ENCODE assay signal across 8 cellular contexts in the genomic region with DNA sequence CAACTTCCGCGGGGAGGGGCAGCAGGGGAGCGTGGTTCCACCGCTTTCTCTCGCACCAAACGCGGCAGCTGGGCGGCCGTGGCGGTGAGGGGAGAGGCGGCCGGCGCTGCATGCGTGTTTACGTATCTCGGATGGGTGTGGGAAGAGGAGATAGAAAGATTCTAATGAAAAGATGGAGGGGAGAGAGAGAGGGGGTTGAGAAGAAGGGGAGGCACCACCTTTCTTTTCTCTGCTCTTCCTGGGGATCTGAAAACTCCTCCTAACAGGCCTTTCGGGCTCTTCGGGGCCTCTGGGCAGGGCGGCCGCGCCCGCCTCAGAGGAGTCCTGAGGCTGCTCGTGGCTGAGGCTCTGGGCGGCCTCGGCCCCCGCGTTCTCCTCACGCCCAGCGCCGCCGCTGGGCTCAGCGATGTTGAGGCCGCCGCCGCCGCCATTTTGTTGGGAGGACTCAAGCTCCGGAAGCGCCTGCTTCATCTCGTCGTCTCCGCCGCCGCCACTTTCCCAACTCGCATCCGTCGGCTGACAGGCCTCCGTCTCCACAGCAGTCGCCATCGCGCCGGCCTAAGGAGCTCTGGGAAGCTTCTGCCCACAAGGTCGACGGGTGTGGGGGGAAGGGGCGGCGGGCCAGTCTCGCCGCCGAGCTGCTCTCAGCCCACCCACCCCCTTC. TPM values are rescaled to one million over a fixed set of nuclear protein-coding genes. Genes with fewer than 3 reads are reported as not detected.
DNase-seq lines count a peak whose midpoint lies in the region; ATAC-seq and TF ChIP-seq lines count a peak whose summit lies in the region.

No MANE protein-coding gene starts in this region.

- H3K9me2 ChIP-seq in PC-3 (replicated peaks; ENCODE audit: low read length) = no peaks in the 10 kb centered on the region

- peak; percentile 24 for TF ChIP-seq POLR2A in esophagus muscularis mucosa (IDR thresholded peaks at IDR 0.05; ENCODE audit: low read depth)

- peak; percentile 69 for DNase-seq in COLO668 (lab: John Stamatoyannopoulos, UW; ENCODE audit: unreplicated experiment)
- DNase-seq in GM20000 (ENCODE audit: low spot score) = peak; percentile 77
- peak; percentile 69 for DNase-seq in HT1080 (ENCODE audit: low read depth)
- peak; percentile 72 for DNase-seq in PC-3
- peak; percentile 86 for DNase-seq in activated T-cell treated with anti-CD3 and anti-CD28 coated beads, Interleukin-2, amount 50 U/mL, for 48 hours
- peak; percentile 93 for DNase-seq in esophagus muscularis mucosa (ENCODE audit: extremely low spot score)
- DNase-seq in myocyte (ENCODE audit: low read depth) = peak; percentile 86
- DNase-seq in stimulated activated CD8-positive, alpha-beta memory T cell treated with anti-CD3 and anti-CD28 coated beads, Interleukin-7, amount 100 ng/mL, for 4 hours (ENCODE audit: low read depth in 2 of 2) = peak; percentile 65 to 71

- peak overlapping the region; percentile 90 for H3K4me2 ChIP-seq in PC-3 (ENCODE audit: low read length)

- H3K4me3 ChIP-seq in PC-3 (ENCODE audit: low read length) (peak overlapping the region; percentile 82), esophagus muscularis mucosa (peak overlapping the region; percentile 69 to 98 (median 85))

- H3K79me2 ChIP-seq in PC-3 (ENCODE audit: low read length) = peaks cover 52% of the 10 kb centered on the region

- POLR2A ChIA-PET in PC-3 (lab: Charles Lee; ENCODE audit: unreplicated experiment) = interaction anchor here (0.6 to 0.7 kb wide), 9 partner anchors 15 to 1074 kb away, joined by 3 to 8 read pairs (median 3); a partner anchor contains a TSS

- 0 out of 2 replicates have a peak, but pooled peaks cover 6% of the 10 kb centered on the region for H3K36me3 ChIP-seq in PC-3 (ENCODE audit: low read depth, low read length)
- no peaks in the 10 kb centered on the region for H3K36me3 ChIP-seq in esophagus muscularis mucosa

- H3K9me3 ChIP-seq in PC-3 (ENCODE audit: low read length) = no peaks in the 10 kb centered on the region
- peaks cover 0 to 4% (median 0%) of the 10 kb centered on the region in 4 donors for H3K9me3 ChIP-seq in esophagus muscularis mucosa

- no peak for TF ChIP-seq EP300 in esophagus muscularis mucosa (IDR thresholded peaks at IDR 0.05)

- BruUV-seq in PC-3 (replicated peaks; lab: Mats Ljungman, UMichigan) = TSS peak; percentile 83

- H4K20me1 ChIP-seq in PC-3 (ENCODE audit: low read length) = no peaks in the 10 kb centered on the region

- ATAC-seq in PC-3 = peak; percentile 77

- no peak for TF ChIP-seq CTCF in GM20000 (IDR thresholded peaks at IDR 0.05; ENCODE audit: extremely low read depth, missing control alignments)
- no peak for TF ChIP-seq CTCF in PC-3 (conservative IDR thresholded peaks at IDR 0.05; ENCODE audit: low read depth, low read length)
- TF ChIP-seq CTCF in esophagus muscularis mucosa (IDR thresholded peaks at IDR 0.05) = no peak

- WGBS in esophagus muscularis mucosa = 0% methylated on average over 35 of the region's 58 CpGs

- H3K27me3 ChIP-seq in PC-3 (ENCODE audit: low read length) (no peaks in the 10 kb centered on the region), esophagus muscularis mucosa (no peaks in the 10 kb centered on the region)

- peak overlapping the region; percentile 90 for H2AFZ ChIP-seq in PC-3 (ENCODE audit: low read length)

- H3K4me1 ChIP-seq in PC-3 (ENCODE audit: insufficient read depth, low read length) = peaks cover 28% of the 10 kb centered on the region
- H3K4me1 ChIP-seq in esophagus muscularis mucosa = peaks cover 4 to 39% (median 27%) of the 10 kb centered on the region in 4 donors

- CTCF ChIA-PET in PC-3 (lab: Charles Lee) = interaction anchor here (0.7 kb wide), 2 partner anchors 117 to 310 kb away, joined by 3 read pairs; no protein-coding TSS in a partner anchor

- H3K27ac ChIP-seq in PC-3 (ENCODE audit: low read length) = peak overlapping the region; percentile 85
- peak overlapping the region; percentile 91 to 100 (median 98) for H3K27ac ChIP-seq in esophagus muscularis mucosa (replicated peaks in 1 of 4)

- H3F3A ChIP-seq in PC-3 (ENCODE audit: low read length, unreplicated experiment) = no peaks in the 10 kb centered on the region

- intact Hi-C loops in PC-3 (cut with micrococcal nuclease) = no loop called here
- intact Hi-C loops in esophagus muscularis mucosa (cut with DNase I) = no loop called here

- peak overlapping the region; percentile 98 for H3K9ac ChIP-seq in PC-3 (ENCODE audit: low read length)

RNA-seq across cellular contexts. Expression of a gene that starts 0.5 kb away (rescaled TPM):
- total RNA-seq in HT1080 (2014; rRNA removed; shearing (Covaris generic)) = 42.9 and 45.3 TPM in 2 replicates
- 45.4 and 59.1 TPM in 2 replicates for polyA plus RNA-seq in HT1080 (2015; cell fraction: cytosol; rRNA removed)
- polyA plus RNA-seq in HT1080 (2015; cell fraction: nucleus; rRNA removed) = 53.5 and 69.1 TPM in 2 replicates
- total RNA-seq in PC-3 (2014; rRNA removed) (75.0 and 86.8 TPM in 2 replicates), esophagus muscularis mucosa (10 to 100 TPM; 58.0 to 71.8 (median 65.8) TPM), myocyte (74.6 and 78.4 TPM in 2 replicates)
- 17.0 TPM for polyA plus RNA-seq in myocyte (2012)

Comparison
In these comparisons a context has a peak if more than half of its experiments do, and no peak if none do; other contexts are left out.
1. Peak in every context shown above with its lines: DNase-seq, ATAC-seq, H3K4me3 ChIP-seq and H3K27ac ChIP-seq.